In genomic region chr1:54885237-54885679, GRCh38 we compare ENCODE assay signal across 1 cellular context.
TF ChIP-seq lines count a peak whose summit lies in the region.

No MANE protein-coding gene starts in this region.

TF ChIP-seq in HepG2, 621 proteins besides CTCF, POLR2A, EP300 and RAD21 (continued from another document and continues in another):
- TF ChIP-seq ZNF552 (CRISPR knock-in tag; IDR thresholded peaks at IDR 0.05; ENCODE audit: borderline replicate concordance), result no peak
- TF ChIP-seq CSRNP1 (CRISPR knock-in tag; IDR thresholded peaks at IDR 0.05), result no peak
- TF ChIP-seq KLF13 (CRISPR knock-in tag; IDR thresholded peaks at IDR 0.05), result no peak
- TF ChIP-seq RBM22 (optimal IDR thresholded peaks at IDR 0.05; ENCODE audit: low read length), result no peak
- TF ChIP-seq ZNF775 (CRISPR knock-in tag; IDR thresholded peaks at IDR 0.05; ENCODE audit: borderline replicate concordance), result no peak
- TF ChIP-seq THAP8 (CRISPR knock-in tag; IDR thresholded peaks at IDR 0.05; ENCODE audit: borderline replicate concordance), result no peak
- TF ChIP-seq ARID4A (CRISPR knock-in tag; IDR thresholded peaks at IDR 0.05; ENCODE audit: borderline replicate concordance), result no peak; the same call in 1 of the 2 replicates
- no peak for TF ChIP-seq HNRNPUL1 (IDR thresholded peaks at IDR 0.05; ENCODE audit: low read depth, low read length)
- no peak for TF ChIP-seq ZNF580 (CRISPR knock-in tag; IDR thresholded peaks at IDR 0.05; ENCODE audit: borderline replicate concordance, low read depth)
- TF ChIP-seq ZNF770 (CRISPR knock-in tag; IDR thresholded peaks at IDR 0.05), result no peak
- TF ChIP-seq ZSCAN29 (CRISPR knock-in tag; conservative IDR thresholded peaks at IDR 0.05), result 0 out of 2 replicates have a peak, but pooled peaks have one; percentile 61
- TF ChIP-seq THAP7 (CRISPR knock-in tag; IDR thresholded peaks at IDR 0.05), result no peak
- TF ChIP-seq TRAFD1 (CRISPR knock-in tag; IDR thresholded peaks at IDR 0.05; ENCODE audit: borderline replicate concordance), result no peak
- TF ChIP-seq ZSCAN5A (CRISPR knock-in tag; IDR thresholded peaks at IDR 0.05; ENCODE audit: borderline replicate concordance), result no peak
- TF ChIP-seq KDM3A (CRISPR knock-in tag; IDR thresholded peaks at IDR 0.05; ENCODE audit: low read depth), result no peak
- TF ChIP-seq ZNF280D (CRISPR knock-in tag; IDR thresholded peaks at IDR 0.05), result no peak
- peak; percentile 63 for TF ChIP-seq HDAC1 (CRISPR knock-in tag; IDR thresholded peaks at IDR 0.05)
- TF ChIP-seq AKNA (CRISPR knock-in tag; IDR thresholded peaks at IDR 0.05; ENCODE audit: borderline replicate concordance), result no peak
- 0 out of 2 replicates have a peak, but pooled peaks have one; percentile 36 for TF ChIP-seq ZNF543 (CRISPR knock-in tag; IDR thresholded peaks at IDR 0.05)
- no peak for TF ChIP-seq ZNF264 (CRISPR knock-in tag; IDR thresholded peaks at IDR 0.05)
- TF ChIP-seq ZHX1 (CRISPR knock-in tag; IDR thresholded peaks at IDR 0.05; ENCODE audit: low read depth), result no peak
- TF ChIP-seq ZNF367 (CRISPR knock-in tag; IDR thresholded peaks at IDR 0.05; ENCODE audit: borderline replicate concordance), result no peak
- 0 out of 2 replicates have a peak, but pooled peaks have one; percentile 31 for TF ChIP-seq ZNF678 (CRISPR knock-in tag; IDR thresholded peaks at IDR 0.05)
- peak; percentile 40; the same call in 1 of the 2 replicates for TF ChIP-seq ZNF501 (CRISPR knock-in tag; IDR thresholded peaks at IDR 0.05)
